1 cellular context compared by ENCODE assay signal in genomic region chr1:174689524-174689923, GRCh38.
TF ChIP-seq lines count a peak whose summit lies in the region.

No MANE protein-coding gene starts in this region.

TF ChIP-seq in HepG2, 621 proteins besides CTCF, POLR2A, EP300 and RAD21 (continued from another document and continues in another):
- peak; percentile 90; the same call in 1 of the 2 replicates for TF ChIP-seq AHDC1 (CRISPR knock-in tag; IDR thresholded peaks at IDR 0.05; ENCODE audit: borderline replicate concordance)
- TF ChIP-seq TEAD2 (CRISPR knock-in tag; IDR thresholded peaks at IDR 0.05), result no peak
- TF ChIP-seq ZNF839 (CRISPR knock-in tag; IDR thresholded peaks at IDR 0.05; ENCODE audit: borderline replicate concordance), result no peak
- 0 out of 2 replicates have a peak, but pooled peaks have one; percentile 14 for TF ChIP-seq MEF2D (CRISPR knock-in tag; IDR thresholded peaks at IDR 0.05)
- no peak for TF ChIP-seq TFAP4 (IDR thresholded peaks at IDR 0.05; ENCODE audit: borderline replicate concordance, low read depth)
- TF ChIP-seq CENPBD1 (CRISPR knock-in tag; IDR thresholded peaks at IDR 0.05; ENCODE audit: borderline replicate concordance, low read depth), result no peak
- peak; percentile 68; the same call in 1 of the 2 replicates for TF ChIP-seq FOXO1 (CRISPR knock-in tag; IDR thresholded peaks at IDR 0.05)
- TF ChIP-seq ETV5 (CRISPR knock-in tag; IDR thresholded peaks at IDR 0.05; ENCODE audit: borderline replicate concordance), result peak; percentile 89; the same call in 1 of the 2 replicates
- no peak for TF ChIP-seq RFX5 (IDR thresholded peaks at IDR 0.05; ENCODE audit: low read depth, low read length)
- no peak for TF ChIP-seq HMGXB4 (CRISPR knock-in tag; IDR thresholded peaks at IDR 0.05; ENCODE audit: borderline replicate concordance in 1 of 2, low read depth in 1 of 2)
- no peak for TF ChIP-seq GFI1 (CRISPR knock-in tag; IDR thresholded peaks at IDR 0.05; ENCODE audit: borderline replicate concordance)
- TF ChIP-seq MXD4 (CRISPR knock-in tag; IDR thresholded peaks at IDR 0.05), result 0 out of 2 replicates have a peak, but pooled peaks have one; percentile 43
- 0 out of 2 replicates have a peak, but pooled peaks have one; percentile 21 for TF ChIP-seq TCF7 (IDR thresholded peaks at IDR 0.05; ENCODE audit: low read depth)
- TF ChIP-seq SOX6 (IDR thresholded peaks at IDR 0.05), result no peak
- TF ChIP-seq SOX6 (CRISPR knock-in tag; IDR thresholded peaks at IDR 0.05), result peak; percentile 85
- TF ChIP-seq FOXP4 (CRISPR knock-in tag; IDR thresholded peaks at IDR 0.05), result peak; percentile 81
- no peak for TF ChIP-seq FOXK2 (IDR thresholded peaks at IDR 0.05)
- TF ChIP-seq ZNF646 (CRISPR knock-in tag; IDR thresholded peaks at IDR 0.05), result peak; percentile 74
- TF ChIP-seq EED (CRISPR knock-in tag; IDR thresholded peaks at IDR 0.05), result no peak
- peak; percentile 87 for TF ChIP-seq ELF3 (CRISPR knock-in tag; IDR thresholded peaks at IDR 0.05)
- peak; percentile 60 for TF ChIP-seq MIER3 (CRISPR knock-in tag; IDR thresholded peaks at IDR 0.05; ENCODE audit: borderline replicate concordance)
- peak; percentile 45; the same call in 1 of the 2 replicates for TF ChIP-seq GABPB1 (CRISPR knock-in tag; IDR thresholded peaks at IDR 0.05)
- no peak for TF ChIP-seq ZNF572 (CRISPR knock-in tag; IDR thresholded peaks at IDR 0.05)
- TF ChIP-seq FOXJ3 (CRISPR knock-in tag; IDR thresholded peaks at IDR 0.05; ENCODE audit: borderline replicate concordance), result 0 out of 2 replicates have a peak, but pooled peaks have one; percentile 40
- peak; percentile 55; the same call in 1 of the 2 replicates for TF ChIP-seq ZSCAN9 (CRISPR knock-in tag; IDR thresholded peaks at IDR 0.05; ENCODE audit: borderline replicate concordance)
- peak; percentile 91; the same call in 1 of the 2 replicates for TF ChIP-seq ZBTB20 (CRISPR knock-in tag; IDR thresholded peaks at IDR 0.05; ENCODE audit: borderline replicate concordance, low read depth)
- no peak for TF ChIP-seq FOXP1 (IDR thresholded peaks at IDR 0.05)
- TF ChIP-seq FOXP1 (CRISPR knock-in tag; IDR thresholded peaks at IDR 0.05), result peak; percentile 87
- no peak for TF ChIP-seq BHLHE40 (IDR thresholded peaks at IDR 0.05; ENCODE audit: low read length)
- TF ChIP-seq HNF4A (CRISPR knock-in tag; IDR thresholded peaks at IDR 0.05), result peak; percentile 89
- peak; percentile 64 for TF ChIP-seq HNF4G (IDR thresholded peaks at IDR 0.05; ENCODE audit: borderline replicate concordance, low read depth, low read length)
- TF ChIP-seq HNF4G (CRISPR knock-in tag; IDR thresholded peaks at IDR 0.05; ENCODE audit: borderline replicate concordance, low read depth), result peak; percentile 73; the same call in 1 of the 2 replicates
- TF ChIP-seq MLLT10 (CRISPR knock-in tag; IDR thresholded peaks at IDR 0.05), result no peak
- TF ChIP-seq MED1 (CRISPR knock-in tag; IDR thresholded peaks at IDR 0.05), result peak; percentile 75
- TF ChIP-seq ISL2 (CRISPR knock-in tag; IDR thresholded peaks at IDR 0.05), result peak; percentile 27; the same call in 1 of the 2 replicates
- peak; percentile 44; the same call in 1 of the 2 replicates for TF ChIP-seq PATZ1 (CRISPR knock-in tag; IDR thresholded peaks at IDR 0.05)
- peak; percentile 70; the same call in 1 of the 2 replicates for TF ChIP-seq ERF (CRISPR knock-in tag; IDR thresholded peaks at IDR 0.05)
- 0 out of 2 replicates have a peak, but pooled peaks have one; percentile 33 for TF ChIP-seq RARA (CRISPR knock-in tag; IDR thresholded peaks at IDR 0.05)
- peak; percentile 60; the same call in 1 of the 2 replicates for TF ChIP-seq DPF2 (CRISPR knock-in tag; IDR thresholded peaks at IDR 0.05; ENCODE audit: borderline replicate concordance, low read depth)
- TF ChIP-seq HOMEZ (CRISPR knock-in tag; IDR thresholded peaks at IDR 0.05; ENCODE audit: low read depth), result peak; percentile 95
- peak; percentile 84 for TF ChIP-seq POGZ (CRISPR knock-in tag; IDR thresholded peaks at IDR 0.05)
- peak; percentile 45; the same call in 1 of the 2 replicates for TF ChIP-seq SALL1 (CRISPR knock-in tag; IDR thresholded peaks at IDR 0.05)
